Comparison of ENCODE assay signal across 1 cellular context in the genomic region with DNA sequence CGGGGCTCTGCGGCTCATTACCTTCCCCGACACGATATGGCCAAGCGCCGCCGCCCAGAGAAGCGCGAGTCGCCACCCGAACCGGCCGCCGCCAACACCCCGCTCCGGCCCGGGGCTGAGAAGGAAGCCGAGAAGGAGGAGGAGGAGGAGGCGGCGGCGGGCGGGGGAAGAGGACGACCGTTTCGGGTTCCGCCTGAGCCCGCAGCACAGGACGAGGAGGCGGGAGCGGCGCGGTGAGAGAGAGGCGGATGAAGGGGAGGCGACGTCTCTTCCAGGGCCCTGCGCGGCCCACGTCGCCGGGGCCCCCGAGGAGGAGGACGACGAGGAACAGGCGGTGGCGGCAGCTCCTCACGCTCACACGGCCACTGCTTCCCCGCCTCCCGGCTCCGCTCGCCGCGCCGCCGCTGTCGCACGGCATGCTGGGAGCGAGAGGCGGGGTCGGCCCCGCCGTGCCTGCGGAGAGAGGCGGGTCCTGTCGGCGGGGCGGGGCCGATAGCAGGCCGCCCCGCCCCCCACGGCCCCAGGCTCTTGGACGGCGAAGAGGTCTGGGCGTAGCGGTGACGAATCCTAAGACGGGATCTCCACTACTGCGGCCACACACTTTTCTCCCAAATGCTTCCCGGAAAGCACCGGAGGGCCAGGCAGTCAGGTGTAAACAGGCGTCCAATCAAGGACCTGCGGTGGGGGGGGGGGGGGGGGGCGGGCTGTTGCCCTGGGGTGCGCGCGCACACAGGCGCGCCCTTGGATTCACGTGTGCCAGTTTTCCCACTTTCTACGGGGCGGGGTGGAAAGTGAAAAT.
A peak's percentile ranks its signal among the peaks of the same experiment; 100 is the strongest.
TF ChIP-seq lines count a peak whose summit lies in the region.

No MANE protein-coding gene starts in this region.

TF ChIP-seq in K562, 482 proteins besides CTCF, POLR2A, EP300 and RAD21 (continued from another document):
- TF ChIP-seq PTBP1 (IDR thresholded peaks at IDR 0.05; ENCODE audit: low read depth, low read length) (no peak), MEF2A (IDR thresholded peaks at IDR 0.05; ENCODE audit: control insufficient read depth, low read depth, low read length) (no peak), ZNF780A (CRISPR knock-in tag; IDR thresholded peaks at IDR 0.05) (no peak), ELF1 (tag; IDR thresholded peaks at IDR 0.05) (peak; percentile 56), ETV5 (CRISPR knock-in tag; IDR thresholded peaks at IDR 0.05; ENCODE audit: low read depth) (peak; percentile 25; the same call in 1 of the 2 replicates), BRF1 (IDR thresholded peaks at IDR 0.05; ENCODE audit: borderline replicate concordance, extremely low read depth, insufficient read length) (no peak), ZNF174 (CRISPR knock-in tag; IDR thresholded peaks at IDR 0.05) (no peak), NRF1 (conservative IDR thresholded peaks at IDR 0.05 in 1 of 2, IDR thresholded peaks at IDR 0.05 in 1 of 2) (peak; percentile 14 to 50; a peak in 2 of 4 replicates), CHD1 (IDR thresholded peaks at IDR 0.05; ENCODE audit: low read length) (no peak), HOXB6 (CRISPR knock-in tag; IDR thresholded peaks at IDR 0.05; ENCODE audit: borderline replicate concordance) (no peak), RB1 (IDR thresholded peaks at IDR 0.05; ENCODE audit: low read depth) (no peak), ZNF175 (CRISPR knock-in tag; IDR thresholded peaks at IDR 0.05; ENCODE audit: low read depth) (no peak), ZNF282 (CRISPR knock-in tag; IDR thresholded peaks at IDR 0.05) (peak; percentile 92; the same call in 1 of the 2 replicates), HEY1 (CRISPR knock-in tag; IDR thresholded peaks at IDR 0.05; ENCODE audit: borderline replicate concordance) (no peak), TCFL5 (CRISPR knock-in tag; conservative IDR thresholded peaks at IDR 0.05) (no peak), PCBP1 (IDR thresholded peaks at IDR 0.05; ENCODE audit: low read depth, low read length, poor library complexity, severe bottlenecking) (peak; percentile 43), ATF1 (CRISPR knock-in tag; IDR thresholded peaks at IDR 0.05) (no peak), ATF1 (tag; IDR thresholded peaks at IDR 0.05) (peak; percentile 36; the same call in 1 of the 2 replicates), LEF1 (IDR thresholded peaks at IDR 0.05) (no peak), SMARCC2 (IDR thresholded peaks at IDR 0.05; ENCODE audit: low read depth) (no peak), SNIP1 (IDR thresholded peaks at IDR 0.05; ENCODE audit: low read depth) (no peak), NCOA2 (IDR thresholded peaks at IDR 0.05; ENCODE audit: partially characterized antibody in 2 of 2) (no peak), SMAD4 (CRISPR knock-in tag; conservative IDR thresholded peaks at IDR 0.05) (no peak), ZNF408 (CRISPR knock-in tag; IDR thresholded peaks at IDR 0.05; ENCODE audit: low read depth) (no peak), ZNF57 (CRISPR knock-in tag; IDR thresholded peaks at IDR 0.05) (0 out of 2 replicates have a peak, but pooled peaks have one; percentile 34), ZNF785 (CRISPR knock-in tag; IDR thresholded peaks at IDR 0.05) (no peak), ZFP36 (IDR thresholded peaks at IDR 0.05; ENCODE audit: low read depth, low read length, partially characterized antibody) (no peak), GABPA (tag; conservative IDR thresholded peaks at IDR 0.05; ENCODE audit: low read depth) (no peak), RFX7 (CRISPR knock-in tag; IDR thresholded peaks at IDR 0.05) (no peak), MCM3 (IDR thresholded peaks at IDR 0.05) (no peak), HCFC1 (IDR thresholded peaks at IDR 0.05; ENCODE audit: low read depth, low read length) (no peak; the same call in 1 of the 2 replicates), RBM25 (IDR thresholded peaks at IDR 0.05; ENCODE audit: low read depth, low read length, severe bottlenecking) (peak; percentile 12), CTBP1 (IDR thresholded peaks at IDR 0.05; ENCODE audit: borderline replicate concordance) (peak; percentile 70), TAF1 (IDR thresholded peaks at IDR 0.05; ENCODE audit: control insufficient read depth, extremely low read depth, insufficient read depth, low read length, severe bottlenecking) (peak; percentile 59), TARDBP (IDR thresholded peaks at IDR 0.05) (no peak), POLR2AphosphoS5 (IDR thresholded peaks at IDR 0.05; ENCODE audit: control insufficient read depth, insufficient read depth, low read depth, low read length) (peak; percentile 86)
- TF ChIP-seq, protein P1, sequence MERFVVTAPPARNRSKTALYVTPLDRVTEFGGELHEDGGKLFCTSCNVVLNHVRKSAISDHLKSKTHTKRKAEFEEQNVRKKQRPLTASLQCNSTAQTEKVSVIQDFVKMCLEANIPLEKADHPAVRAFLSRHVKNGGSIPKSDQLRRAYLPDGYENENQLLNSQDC (CRISPR knock-in tag; IDR thresholded peaks at IDR 0.05), result 0 out of 2 replicates have a peak, but pooled peaks have one; percentile 23
- TF ChIP-seq, protein P2, sequence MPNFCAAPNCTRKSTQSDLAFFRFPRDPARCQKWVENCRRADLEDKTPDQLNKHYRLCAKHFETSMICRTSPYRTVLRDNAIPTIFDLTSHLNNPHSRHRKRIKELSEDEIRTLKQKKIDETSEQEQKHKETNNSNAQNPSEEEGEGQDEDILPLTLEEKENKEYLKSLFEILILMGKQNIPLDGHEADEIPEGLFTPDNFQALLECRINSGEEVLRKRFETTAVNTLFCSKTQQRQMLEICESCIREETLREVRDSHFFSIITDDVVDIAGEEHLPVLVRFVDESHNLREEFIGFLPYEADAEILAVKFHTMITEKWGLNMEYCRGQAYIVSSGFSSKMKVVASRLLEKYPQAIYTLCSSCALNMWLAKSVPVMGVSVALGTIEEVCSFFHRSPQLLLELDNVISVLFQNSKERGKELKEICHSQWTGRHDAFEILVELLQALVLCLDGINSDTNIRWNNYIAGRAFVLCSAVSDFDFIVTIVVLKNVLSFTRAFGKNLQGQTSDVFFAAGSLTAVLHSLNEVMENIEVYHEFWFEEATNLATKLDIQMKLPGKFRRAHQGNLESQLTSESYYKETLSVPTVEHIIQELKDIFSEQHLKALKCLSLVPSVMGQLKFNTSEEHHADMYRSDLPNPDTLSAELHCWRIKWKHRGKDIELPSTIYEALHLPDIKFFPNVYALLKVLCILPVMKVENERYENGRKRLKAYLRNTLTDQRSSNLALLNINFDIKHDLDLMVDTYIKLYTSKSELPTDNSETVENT (CRISPR knock-in tag; IDR thresholded peaks at IDR 0.05), result peak; percentile 79; the same call in 1 of the 2 replicates
- TF ChIP-seq, protein P3, sequence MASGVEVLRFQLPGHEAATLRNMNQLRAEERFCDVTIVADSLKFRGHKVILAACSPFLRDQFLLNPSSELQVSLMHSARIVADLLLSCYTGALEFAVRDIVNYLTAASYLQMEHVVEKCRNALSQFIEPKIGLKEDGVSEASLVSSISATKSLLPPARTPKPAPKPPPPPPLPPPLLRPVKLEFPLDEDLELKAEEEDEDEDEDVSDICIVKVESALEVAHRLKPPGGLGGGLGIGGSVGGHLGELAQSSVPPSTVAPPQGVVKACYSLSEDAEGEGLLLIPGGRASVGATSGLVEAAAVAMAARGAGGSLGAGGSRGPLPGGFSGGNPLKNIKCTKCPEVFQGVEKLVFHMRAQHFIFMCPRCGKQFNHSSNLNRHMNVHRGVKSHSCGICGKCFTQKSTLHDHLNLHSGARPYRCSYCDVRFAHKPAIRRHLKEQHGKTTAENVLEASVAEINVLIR (CRISPR knock-in tag; IDR thresholded peaks at IDR 0.05), result no peak
- TF ChIP-seq, protein P4, sequence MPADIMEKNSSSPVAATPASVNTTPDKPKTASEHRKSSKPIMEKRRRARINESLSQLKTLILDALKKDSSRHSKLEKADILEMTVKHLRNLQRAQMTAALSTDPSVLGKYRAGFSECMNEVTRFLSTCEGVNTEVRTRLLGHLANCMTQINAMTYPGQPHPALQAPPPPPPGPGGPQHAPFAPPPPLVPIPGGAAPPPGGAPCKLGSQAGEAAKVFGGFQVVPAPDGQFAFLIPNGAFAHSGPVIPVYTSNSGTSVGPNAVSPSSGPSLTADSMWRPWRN (IDR thresholded peaks at IDR 0.05; ENCODE audit: low read depth), result no peak
- TF ChIP-seq, protein P5, sequence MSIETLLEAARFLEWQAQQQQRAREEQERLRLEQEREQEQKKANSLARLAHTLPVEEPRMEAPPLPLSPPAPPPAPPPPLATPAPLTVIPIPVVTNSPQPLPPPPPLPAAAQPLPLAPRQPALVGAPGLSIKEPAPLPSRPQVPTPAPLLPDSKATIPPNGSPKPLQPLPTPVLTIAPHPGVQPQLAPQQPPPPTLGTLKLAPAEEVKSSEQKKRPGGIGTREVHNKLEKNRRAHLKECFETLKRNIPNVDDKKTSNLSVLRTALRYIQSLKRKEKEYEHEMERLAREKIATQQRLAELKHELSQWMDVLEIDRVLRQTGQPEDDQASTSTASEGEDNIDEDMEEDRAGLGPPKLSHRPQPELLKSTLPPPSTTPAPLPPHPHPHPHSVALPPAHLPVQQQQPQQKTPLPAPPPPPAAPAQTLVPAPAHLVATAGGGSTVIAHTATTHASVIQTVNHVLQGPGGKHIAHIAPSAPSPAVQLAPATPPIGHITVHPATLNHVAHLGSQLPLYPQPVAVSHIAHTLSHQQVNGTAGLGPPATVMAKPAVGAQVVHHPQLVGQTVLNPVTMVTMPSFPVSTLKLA (conservative IDR thresholded peaks at IDR 0.05), result peak; percentile 24 to 79; a peak in 2 of 4 replicates
- TF ChIP-seq, protein P6, sequence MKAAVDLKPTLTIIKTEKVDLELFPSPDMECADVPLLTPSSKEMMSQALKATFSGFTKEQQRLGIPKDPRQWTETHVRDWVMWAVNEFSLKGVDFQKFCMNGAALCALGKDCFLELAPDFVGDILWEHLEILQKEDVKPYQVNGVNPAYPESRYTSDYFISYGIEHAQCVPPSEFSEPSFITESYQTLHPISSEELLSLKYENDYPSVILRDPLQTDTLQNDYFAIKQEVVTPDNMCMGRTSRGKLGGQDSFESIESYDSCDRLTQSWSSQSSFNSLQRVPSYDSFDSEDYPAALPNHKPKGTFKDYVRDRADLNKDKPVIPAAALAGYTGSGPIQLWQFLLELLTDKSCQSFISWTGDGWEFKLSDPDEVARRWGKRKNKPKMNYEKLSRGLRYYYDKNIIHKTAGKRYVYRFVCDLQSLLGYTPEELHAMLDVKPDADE (conservative IDR thresholded peaks at IDR 0.05; ENCODE audit: control insufficient read depth, low read depth, low read length), result peak; percentile 67; the same call in 1 of the 2 replicates
- TF ChIP-seq, protein P7, sequence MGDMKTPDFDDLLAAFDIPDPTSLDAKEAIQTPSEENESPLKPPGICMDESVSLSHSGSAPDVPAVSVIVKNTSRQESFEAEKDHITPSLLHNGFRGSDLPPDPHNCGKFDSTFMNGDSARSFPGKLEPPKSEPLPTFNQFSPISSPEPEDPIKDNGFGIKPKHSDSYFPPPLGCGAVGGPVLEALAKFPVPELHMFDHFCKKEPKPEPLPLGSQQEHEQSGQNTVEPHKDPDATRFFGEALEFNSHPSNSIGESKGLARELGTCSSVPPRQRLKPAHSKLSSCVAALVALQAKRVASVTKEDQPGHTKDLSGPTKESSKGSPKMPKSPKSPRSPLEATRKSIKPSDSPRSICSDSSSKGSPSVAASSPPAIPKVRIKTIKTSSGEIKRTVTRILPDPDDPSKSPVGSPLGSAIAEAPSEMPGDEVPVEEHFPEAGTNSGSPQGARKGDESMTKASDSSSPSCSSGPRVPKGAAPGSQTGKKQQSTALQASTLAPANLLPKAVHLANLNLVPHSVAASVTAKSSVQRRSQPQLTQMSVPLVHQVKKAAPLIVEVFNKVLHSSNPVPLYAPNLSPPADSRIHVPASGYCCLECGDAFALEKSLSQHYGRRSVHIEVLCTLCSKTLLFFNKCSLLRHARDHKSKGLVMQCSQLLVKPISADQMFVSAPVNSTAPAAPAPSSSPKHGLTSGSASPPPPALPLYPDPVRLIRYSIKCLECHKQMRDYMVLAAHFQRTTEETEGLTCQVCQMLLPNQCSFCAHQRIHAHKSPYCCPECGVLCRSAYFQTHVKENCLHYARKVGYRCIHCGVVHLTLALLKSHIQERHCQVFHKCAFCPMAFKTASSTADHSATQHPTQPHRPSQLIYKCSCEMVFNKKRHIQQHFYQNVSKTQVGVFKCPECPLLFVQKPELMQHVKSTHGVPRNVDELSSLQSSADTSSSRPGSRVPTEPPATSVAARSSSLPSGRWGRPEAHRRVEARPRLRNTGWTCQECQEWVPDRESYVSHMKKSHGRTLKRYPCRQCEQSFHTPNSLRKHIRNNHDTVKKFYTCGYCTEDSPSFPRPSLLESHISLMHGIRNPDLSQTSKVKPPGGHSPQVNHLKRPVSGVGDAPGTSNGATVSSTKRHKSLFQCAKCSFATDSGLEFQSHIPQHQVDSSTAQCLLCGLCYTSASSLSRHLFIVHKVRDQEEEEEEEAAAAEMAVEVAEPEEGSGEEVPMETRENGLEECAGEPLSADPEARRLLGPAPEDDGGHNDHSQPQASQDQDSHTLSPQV (IDR thresholded peaks at IDR 0.05), result no peak
- TF ChIP-seq, protein P8, sequence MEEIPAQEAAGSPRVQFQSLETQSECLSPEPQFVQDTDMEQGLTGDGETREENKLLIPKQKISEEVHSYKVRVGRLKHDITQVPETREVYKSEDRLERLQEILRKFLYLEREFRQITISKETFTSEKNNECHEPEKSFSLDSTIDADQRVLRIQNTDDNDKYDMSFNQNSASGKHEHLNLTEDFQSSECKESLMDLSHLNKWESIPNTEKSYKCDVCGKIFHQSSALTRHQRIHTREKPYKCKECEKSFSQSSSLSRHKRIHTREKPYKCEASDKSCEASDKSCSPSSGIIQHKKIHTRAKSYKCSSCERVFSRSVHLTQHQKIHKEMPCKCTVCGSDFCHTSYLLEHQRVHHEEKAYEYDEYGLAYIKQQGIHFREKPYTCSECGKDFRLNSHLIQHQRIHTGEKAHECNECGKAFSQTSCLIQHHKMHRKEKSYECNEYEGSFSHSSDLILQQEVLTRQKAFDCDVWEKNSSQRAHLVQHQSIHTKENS (CRISPR knock-in tag; IDR thresholded peaks at IDR 0.05), result no peak
- TF ChIP-seq, protein P9, sequence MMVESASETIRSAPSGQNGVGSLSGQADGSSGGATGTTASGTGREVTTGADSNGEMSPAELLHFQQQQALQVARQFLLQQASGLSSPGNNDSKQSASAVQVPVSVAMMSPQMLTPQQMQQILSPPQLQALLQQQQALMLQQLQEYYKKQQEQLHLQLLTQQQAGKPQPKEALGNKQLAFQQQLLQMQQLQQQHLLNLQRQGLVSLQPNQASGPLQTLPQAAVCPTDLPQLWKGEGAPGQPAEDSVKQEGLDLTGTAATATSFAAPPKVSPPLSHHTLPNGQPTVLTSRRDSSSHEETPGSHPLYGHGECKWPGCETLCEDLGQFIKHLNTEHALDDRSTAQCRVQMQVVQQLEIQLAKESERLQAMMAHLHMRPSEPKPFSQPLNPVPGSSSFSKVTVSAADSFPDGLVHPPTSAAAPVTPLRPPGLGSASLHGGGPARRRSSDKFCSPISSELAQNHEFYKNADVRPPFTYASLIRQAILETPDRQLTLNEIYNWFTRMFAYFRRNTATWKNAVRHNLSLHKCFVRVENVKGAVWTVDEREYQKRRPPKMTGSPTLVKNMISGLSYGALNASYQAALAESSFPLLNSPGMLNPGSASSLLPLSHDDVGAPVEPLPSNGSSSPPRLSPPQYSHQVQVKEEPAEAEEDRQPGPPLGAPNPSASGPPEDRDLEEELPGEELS (CRISPR knock-in tag; IDR thresholded peaks at IDR 0.05; ENCODE audit: borderline replicate concordance), result no peak
TF ChIP-seq in K562: peak in this region for 81.
